Comparison of ENCODE assay signal across 17 cellular contexts in genomic region chr11:77728203-77728786, GRCh38.
DNase-seq lines count a peak whose midpoint lies in the region; ATAC-seq and TF ChIP-seq lines count a peak whose summit lies in the region.
"Had no signal": no experiment of that assay in that cellular context is flagged by ENCODE, and none has a peak within 500 bp of the region (broad histone marks: within the 10 kb centered on the region; RNA-seq: fewer than 3 reads in every experiment).

No MANE protein-coding gene starts in this region.

- POLR2A ChIA-PET in HEK293 (lab: Yijun Ruan, JAX), result no interaction called here

- peaks cover 9 to 12% of the 10 kb centered on the region in 2 donors for H3K9me3 Mint-ChIP-seq in stimulated activated naive B cell treated with anti-CD40 and anti-IgM and Interleukin-4, amounts not matched to agents 10 μg/mL and 1 μg/mL and 100 μg/mL, for 72 hours
- H3K9me3 Mint-ChIP-seq: CD4-positive, alpha-beta T cell had no signal

- H3K36me3 Mint-ChIP-seq in stimulated activated naive B cell treated with anti-CD40 and anti-IgM and Interleukin-4, amounts not matched to agents 10 μg/mL and 1 μg/mL and 100 μg/mL, for 72 hours, result peaks cover 37 to 46% of the 10 kb centered on the region in 2 donors

- ATAC-seq in mucosa of descending colon, result peak; percentile 77
- ATAC-seq in stimulated activated naive B cell treated with anti-CD40 and anti-IgM and Interleukin-4, amounts not matched to agents 10 μg/mL and 1 μg/mL and 100 μg/mL, for 72 hours (replicated peaks), result no peak
- ATAC-seq in GM21423 (IDR thresholded peaks at IDR 0.05; ENCODE audit: unreplicated experiment), result no peak

- peaks cover 0 to 9% of the 10 kb centered on the region in 2 experiments; a peak in 1 of 3 replicates for H3K36me3 ChIP-seq in HEK293 (ENCODE audit: control insufficient read depth in 2 of 2, insufficient read depth in 1 of 2, low read length in 2 of 2)
- H3K36me3 ChIP-seq in colonic mucosa, result no peaks in the 10 kb centered on the region
- H3K36me3 ChIP-seq in mucosa of descending colon (ENCODE audit: low read depth), result no peaks in the 10 kb centered on the region

- H3K4me1 Mint-ChIP-seq in stimulated activated naive B cell treated with anti-CD40 and anti-IgM and Interleukin-4, amounts not matched to agents 10 μg/mL and 1 μg/mL and 100 μg/mL, for 72 hours, result peaks cover 7 to 8% of the 10 kb centered on the region in 2 donors

- no peak overlapping the region for H3K27ac ChIP-seq in HEK293 (ENCODE audit: extremely low read depth, low read depth, low read length)
- H3K27ac ChIP-seq in colonic mucosa, result no peak overlapping the region
- H3K27ac ChIP-seq: C4-2B, HL-60 had no signal

- no peak overlapping the region for H3K4me3 Mint-ChIP-seq in stimulated activated naive B cell treated with anti-CD40 and anti-IgM and Interleukin-4, amounts not matched to agents 10 μg/mL and 1 μg/mL and 100 μg/mL, for 72 hours
- H3K4me3 Mint-ChIP-seq: CD4-positive, alpha-beta T cell had no signal

- no peaks in the 10 kb centered on the region for H3K27me3 Mint-ChIP-seq in stimulated activated naive B cell treated with anti-CD40 and anti-IgM and Interleukin-4, amounts not matched to agents 10 μg/mL and 1 μg/mL and 100 μg/mL, for 72 hours
- H3K27me3 Mint-ChIP-seq: CD4-positive, alpha-beta T cell had no signal

- TF ChIP-seq CTCF in HEK293 (tag by site-specific recombination; IDR thresholded peaks at IDR 0.05) (no peak), colonic mucosa (IDR thresholded peaks at IDR 0.05) (no peak), mucosa of descending colon (IDR thresholded peaks at IDR 0.05) (no peak)

- H3K4me1 ChIP-seq in HEK293 (ENCODE audit: control insufficient read depth, insufficient read depth, low read length) (no peaks in the 10 kb centered on the region), colonic mucosa (no peaks in the 10 kb centered on the region), mucosa of descending colon (ENCODE audit: low read depth) (no peaks in the 10 kb centered on the region)
- H3K4me1 ChIP-seq: HAP-1 had no signal

- H3K27me3 ChIP-seq in colonic mucosa, result no peaks in the 10 kb centered on the region

- intact Hi-C loops in colonic mucosa (cut with DNase I), result no loop called here
- intact Hi-C loops in mucosa of descending colon (cut with DNase I, micrococcal nuclease), result no loop called here

- H3K9me3 ChIP-seq in HEK293 (ENCODE audit: control insufficient read depth, insufficient read depth, low read depth, low read length) (no peaks in the 10 kb centered on the region), colonic mucosa (no peaks in the 10 kb centered on the region), mucosa of descending colon (peaks cover 21% of the 10 kb centered on the region)

- CTCF ChIA-PET in HEK293 (lab: Yijun Ruan, JAX), result interaction anchor here (0.6 kb wide), 1 partner anchor 31 kb away, joined by 3 read pairs; no protein-coding TSS in a partner anchor

- H3K4me3 ChIP-seq in HEK293 (ENCODE audit: low read depth, low read length) (no peak overlapping the region), colonic mucosa (no peak overlapping the region), mucosa of descending colon (no peak overlapping the region)
- H3K4me3 ChIP-seq: HAP-1 had no signal

- H3K27ac Mint-ChIP-seq in stimulated activated naive B cell treated with anti-CD40 and anti-IgM and Interleukin-4, amounts not matched to agents 10 μg/mL and 1 μg/mL and 100 μg/mL, for 72 hours, result no peak overlapping the region
- H3K27ac Mint-ChIP-seq: CD4-positive, alpha-beta T cell had no signal

- DNase-seq in colonic mucosa (peak; percentile 42), mucosa of descending colon (peak; percentile 61 to 71 (median 65)), NCI-H446 treated with DMSO at 0.1 percent for 48 hours (lab: John Stamatoyannopoulos, UW) (no peak), NCI-H1105 treated with DMSO at 0.1 percent for 48 hours (lab: John Stamatoyannopoulos, UW) (no peak)
- no peak for DNase-seq in stimulated activated naive B cell treated with anti-CD40 and anti-IgM and Interleukin-4, amounts not matched to agents 10 μg/mL and 1 μg/mL and 100 μg/mL, for 72 hours
- DNase-seq: AML-193; Calu3; CD4-positive, alpha-beta T cell; DMS79 treated with DMSO at 0.1 percent for 48 hours; GF-D8; IMR-90; KBM-7 had no signal

- H3K9ac ChIP-seq in colonic mucosa (ENCODE audit: low read depth in 2 of 2, low read length in 2 of 2), result no peak overlapping the region

TF ChIP-seq in HEK293, 187 proteins besides CTCF, POLR2A, EP300 and RAD21:
- TF ChIP-seq ZNF777 (tag by site-specific recombination; IDR thresholded peaks at IDR 0.05; ENCODE audit: borderline replicate concordance) (no peak), PRDM1 (tag by site-specific recombination; IDR thresholded peaks at IDR 0.05) (peak; percentile 99)
TF ChIP-seq in HEK293: peak in this region for 1.

Comparison
In these comparisons a context has a peak if more than half of its experiments do, and no peak if none do; other contexts are left out.
1. DNase-seq: peak in colonic mucosa (single experiment) and mucosa of descending colon (3 of 3); none in NCI-H446 treated with DMSO at 0.1 percent for 48 hours (single experiment), NCI-H1105 treated with DMSO at 0.1 percent for 48 hours (single experiment) and stimulated activated naive B cell treated with anti-CD40 and anti-IgM and Interleukin-4, amounts not matched to agents 10 μg/mL and 1 μg/mL and 100 μg/mL, for 72 hours (single experiment).